ENCODE assay signal across 9 cellular contexts in genomic region chr2:65357095-65357958, GRCh38.
DNase-seq lines count a peak whose midpoint lies in the region; ATAC-seq and TF ChIP-seq lines count a peak whose summit lies in the region.
"Had no signal": no experiment of that assay in that cellular context is flagged by ENCODE, and none has a peak within 500 bp of the region (broad histone marks: within the 10 kb centered on the region; RNA-seq: fewer than 3 reads in every experiment).

No MANE protein-coding gene starts in this region.

- ATAC-seq in CD4-positive, CD25-positive, alpha-beta regulatory T cell (ENCODE audit: low read depth in 2 of 2) = no peak
- peak; percentile 43 for ATAC-seq in GM18907 (IDR thresholded peaks at IDR 0.05; ENCODE audit: unreplicated experiment)
- ATAC-seq in HG02885 (IDR thresholded peaks at IDR 0.05; ENCODE audit: poor library complexity, unreplicated experiment) = peak; percentile 46
- ATAC-seq in heart right ventricle = no peak

- peaks cover 0 to 22% (median 13%) of the 10 kb centered on the region in 4 donors for H3K4me1 Mint-ChIP-seq in CD4-positive, CD25-positive, alpha-beta regulatory T cell

- no peaks in the 10 kb centered on the region for H3K36me3 Mint-ChIP-seq in CD4-positive, CD25-positive, alpha-beta regulatory T cell

- no peaks in the 10 kb centered on the region for H3K4me1 ChIP-seq in CD4-positive, CD25-positive, alpha-beta regulatory T cell (ENCODE audit: control insufficient read depth, insufficient read depth, low read length, poor library complexity, severe bottlenecking)
- H3K4me1 ChIP-seq in heart right ventricle = peaks cover 5 to 76% (median 61%) of the 10 kb centered on the region in 9 donors

- H3K27ac ChIP-seq in CD4-positive, CD25-positive, alpha-beta regulatory T cell (ENCODE audit: insufficient read depth, low read length, poor library complexity, severe bottlenecking) = no peak overlapping the region
- no peak overlapping the region for H3K27ac ChIP-seq in heart right ventricle
- H3K27ac ChIP-seq: colonic mucosa had no signal

- intact Hi-C loops in heart right ventricle (cut with DNase I) = no loop called here

- H3K4me3 ChIP-seq in CD4-positive, CD25-positive, alpha-beta regulatory T cell (ENCODE audit: low read depth, low read length) = no peak overlapping the region
- H3K4me3 ChIP-seq in heart right ventricle = no peak overlapping the region
- H3K4me3 ChIP-seq: colonic mucosa had no signal

- DNase-seq in CD4-positive, CD25-positive, alpha-beta regulatory T cell = no peak
- DNase-seq in RPMI8226 (peak; percentile 17), heart right ventricle (no peak), middle frontal gyrus (ENCODE audit: extremely low spot score, low spot score) (no peak), DMS153 (lab: John Stamatoyannopoulos, UW) (no peak), retina (no peak)
- DNase-seq: colonic mucosa had no signal

- H3K4me3 Mint-ChIP-seq in CD4-positive, CD25-positive, alpha-beta regulatory T cell = no peak overlapping the region

- H3K9me3 Mint-ChIP-seq in CD4-positive, CD25-positive, alpha-beta regulatory T cell = peaks cover 0 to 1% (median 0%) of the 10 kb centered on the region in 7 donors

- 70 to 79% methylated on average over 9 of the region's 9 CpGs for WGBS in heart right ventricle, 2 donors

- H3K27me3 Mint-ChIP-seq in CD4-positive, CD25-positive, alpha-beta regulatory T cell = no peaks in the 10 kb centered on the region

- H3K9me3 ChIP-seq in CD4-positive, CD25-positive, alpha-beta regulatory T cell (ENCODE audit: control insufficient read depth in 2 of 2, low read length in 2 of 2) = no peaks in the 10 kb centered on the region
- no peaks in the 10 kb centered on the region for H3K9me3 ChIP-seq in heart right ventricle
- H3K9me3 ChIP-seq: colonic mucosa had no signal

- no peak for TF ChIP-seq CTCF in heart right ventricle (IDR thresholded peaks at IDR 0.05)

- H3K36me3 ChIP-seq in CD4-positive, CD25-positive, alpha-beta regulatory T cell (ENCODE audit: control insufficient read depth, insufficient read depth, low read length) = no peaks in the 10 kb centered on the region
- no peaks in the 10 kb centered on the region for H3K36me3 ChIP-seq in heart right ventricle
- H3K36me3 ChIP-seq: colonic mucosa had no signal

- H3K27ac Mint-ChIP-seq in CD4-positive, CD25-positive, alpha-beta regulatory T cell = peak overlapping the region in 2 of 3 donors; percentile 11 to 16

- no peaks in the 10 kb centered on the region for H3K27me3 ChIP-seq in CD4-positive, CD25-positive, alpha-beta regulatory T cell (ENCODE audit: control insufficient read depth, insufficient read depth, low read length)
- no peaks in the 10 kb centered on the region for H3K27me3 ChIP-seq in heart right ventricle
- H3K27me3 ChIP-seq: colonic mucosa had no signal

Comparison
In these comparisons a context has a peak if more than half of its experiments do, and no peak if none do; other contexts are left out.
1. ATAC-seq: peak in GM18907 (single experiment) and HG02885 (single experiment); none in CD4-positive, CD25-positive, alpha-beta regulatory T cell (0 of 2) and heart right ventricle (0 of 8).